9 cellular contexts compared by ENCODE assay signal in the genomic region with DNA sequence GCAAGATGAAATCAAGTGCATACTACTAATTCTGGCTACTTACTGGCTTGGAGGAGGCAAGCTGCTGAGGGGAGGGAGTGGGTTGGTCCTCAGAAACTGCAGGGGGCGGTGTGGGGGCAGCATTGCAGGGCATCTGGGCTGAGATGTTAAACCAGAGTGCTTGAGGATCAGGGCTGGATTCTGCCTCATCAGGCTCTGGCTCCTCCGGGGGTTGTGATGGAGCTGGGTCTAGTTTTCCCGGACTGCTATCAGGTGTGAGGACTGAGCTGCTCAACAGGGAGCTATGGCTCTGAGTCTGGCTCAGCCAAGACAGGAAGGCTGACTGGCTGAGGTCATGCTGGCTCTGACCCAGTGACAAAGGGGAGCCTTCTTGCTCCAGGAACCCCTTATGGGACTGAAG. TPM values are rescaled to one million over a fixed set of nuclear protein-coding genes. Genes with fewer than 3 reads are reported as not detected.
DNase-seq lines count a peak whose midpoint lies in the region; ATAC-seq and TF ChIP-seq lines count a peak whose summit lies in the region.
"Had no signal": no experiment of that assay in that cellular context is flagged by ENCODE, and none has a peak within 500 bp of the region (broad histone marks: within the 10 kb centered on the region; RNA-seq: fewer than 3 reads in every experiment).

No MANE protein-coding gene starts in this region.

- no peak overlapping the region for H2BK5ac ChIP-seq in H9 (ENCODE audit: insufficient read length, low read length)

- no peak overlapping the region for H3K9ac ChIP-seq in H9 (ENCODE audit: extremely low read depth, insufficient read length, low read length)

- H3K56ac ChIP-seq in H9 (ENCODE audit: insufficient read length, low read depth, low read length), result no peak overlapping the region

- no peaks in the 10 kb centered on the region for H3K9me3 Mint-ChIP-seq in H9

- H3K9me3 ChIP-seq in H9 (ENCODE audit: control insufficient read depth, low read depth, low read length) (no peaks in the 10 kb centered on the region), heart right ventricle (no peaks in the 10 kb centered on the region)
- H3K9me3 ChIP-seq: thyroid gland had no signal

- no peak overlapping the region for H3K4me2 ChIP-seq in H9 (ENCODE audit: insufficient read depth, insufficient read length, low read length)

- H2AFZ ChIP-seq in H9 (ENCODE audit: low read length), result no peak overlapping the region

- intact Hi-C loops in heart right ventricle (cut with DNase I), result no loop called here

- H3K36me3 ChIP-seq in heart right ventricle, result peaks cover 35 to 100% (median 91%) of the 10 kb centered on the region in 9 donors

- ATAC-seq in heart right ventricle (peak; percentile 20 to 72 (median 57)), GM19035 (IDR thresholded peaks at IDR 0.05; ENCODE audit: unreplicated experiment) (no peak), HG03439 (IDR thresholded peaks at IDR 0.05; ENCODE audit: unreplicated experiment) (no peak), HG03342 (IDR thresholded peaks at IDR 0.05; ENCODE audit: unreplicated experiment) (no peak)

- H2BK120ac ChIP-seq in H9 (ENCODE audit: low read depth, low read length, poor library complexity, severe bottlenecking), result no peak overlapping the region

- H3K4me3 Mint-ChIP-seq in H9, result no peak overlapping the region

- no peak overlapping the region for H3K14ac ChIP-seq in H9 (ENCODE audit: insufficient read depth, low read length)

- in situ Hi-C loops in ACHN (cut with HindIII; ENCODE audit: low pct_ligation_motif_present, low pct_unique_long_range_greater_than_20kb, low sequenced_read_pairs), result no loop called here

- H3T11ph ChIP-seq in H9 (ENCODE audit: low read length), result no peak overlapping the region

- H3K4ac ChIP-seq in H9 (ENCODE audit: low read depth, low read length), result no peak overlapping the region

- H3K27ac ChIP-seq in H9 (ENCODE audit: insufficient read length, low read depth, low read length), result no peak overlapping the region
- peak overlapping the region in 5 of 10 donors; percentile 32 to 62 (median 39) for H3K27ac ChIP-seq in heart right ventricle
- H3K27ac ChIP-seq: thyroid gland had no signal

- H4K5ac ChIP-seq in H9 (ENCODE audit: insufficient read length, low read depth, low read length), result no peak overlapping the region

- no peaks in the 10 kb centered on the region for H4K20me1 ChIP-seq in H9 (ENCODE audit: control insufficient read depth, insufficient read depth, insufficient read length)

- DNase-seq in ACHN, result peak; percentile 38
- DNase-seq in H9, result peak; percentile 52
- peak; percentile 34 to 37 for DNase-seq in activated CD4-positive, alpha-beta T cell treated with anti-CD3 and anti-CD28 coated beads, Interleukin-2, amount 50 U/mL, for 48 hours
- peak in 1 of 2 donors; percentile 37 for DNase-seq in heart right ventricle
- no peak for DNase-seq in MV-4-11 (lab: John Stamatoyannopoulos, UW)
- DNase-seq: thyroid gland had no signal

- peak overlapping the region in 2 of 3 experiments; percentile 57 to 65; a peak in 1 of 7 replicates for H3K27ac Mint-ChIP-seq in H9

- H3K18ac ChIP-seq in H9 (ENCODE audit: insufficient read length, low read depth, low read length), result no peak overlapping the region

- no peak overlapping the region for H2BK12ac ChIP-seq in H9 (ENCODE audit: insufficient read length, low read depth, low read length)

- TF ChIP-seq CTCF in H9 (conservative IDR thresholded peaks at IDR 0.05) (peak; percentile 40; the same call in 2 of the 3 replicates), heart right ventricle (IDR thresholded peaks at IDR 0.05) (peak in 2 of 9 donors; percentile 17 to 25)

- H3K36me3 Mint-ChIP-seq in H9 (ENCODE audit: insufficient read depth in 1 of 3, low read depth in 3 of 3), result peaks cover 64 to 98% (median 94%) of the 10 kb centered on the region in 3 experiments

- H3K27me3 ChIP-seq in H9 (ENCODE audit: insufficient read depth, low read length) (no peaks in the 10 kb centered on the region), heart right ventricle (no peaks in the 10 kb centered on the region)
- H3K27me3 ChIP-seq: thyroid gland had no signal

- H3K23ac ChIP-seq in H9 (ENCODE audit: insufficient read length, low read depth, low read length), result no peak overlapping the region

- H3K23me2 ChIP-seq in H9 (ENCODE audit: insufficient read length, low read depth, low read length, poor library complexity, severe bottlenecking), result no peaks in the 10 kb centered on the region

- no peak overlapping the region for H2AK5ac ChIP-seq in H9 (ENCODE audit: insufficient read length, low read length)

- no peaks in the 10 kb centered on the region for H3K27me3 Mint-ChIP-seq in H9 (ENCODE audit: low read depth)

- H2BK20ac ChIP-seq in H9 (ENCODE audit: low read depth, low read length, poor library complexity, severe bottlenecking), result no peak overlapping the region

- H4K91ac ChIP-seq in H9 (ENCODE audit: insufficient read length, low read depth, low read length), result no peak overlapping the region

- no peaks in the 10 kb centered on the region for H3K79me1 ChIP-seq in H9 (ENCODE audit: insufficient read depth, low read depth, low read length, poor library complexity, severe bottlenecking)

- H3K4me1 Mint-ChIP-seq in H9, result peaks cover 5 to 10% of the 10 kb centered on the region in 2 experiments; a peak in 3 of 4 replicates

- H3K4me1 ChIP-seq in H9 (ENCODE audit: insufficient read depth, low read length) (no peaks in the 10 kb centered on the region), heart right ventricle (peaks cover 0 to 22% (median 9%) of the 10 kb centered on the region in 9 donors)

- H3K4me3 ChIP-seq in heart right ventricle, result no peak overlapping the region
- H3K4me3 ChIP-seq: thyroid gland had no signal

- no peak overlapping the region for H2BK15ac ChIP-seq in H9 (ENCODE audit: low read depth, low read length)

- WGBS in H9 (ENCODE audit: extremely low coverage, insufficient read length, low lambda C conversion rate), result no CpG with 5 or more reads among the region's 3 CpGs
- 36 to 52% methylated on average over 3 of the region's 3 CpGs for WGBS in heart right ventricle, 2 donors

- no peak overlapping the region for H4K8ac ChIP-seq in H9 (replicated peaks; ENCODE audit: insufficient read length, low read depth, low read length)

- H3K79me2 ChIP-seq in H9 (ENCODE audit: insufficient read depth, low read length), result 0 out of 2 replicates have a peak, but pooled peaks cover 2% of the 10 kb centered on the region

RNA-seq across cellular contexts. Expression of gene BAZ2A, which starts 28.6 kb away (rescaled TPM):
- total RNA-seq in H9 (2021) (94.1 and 108 TPM in 2 replicates), heart right ventricle (10 to 100 TPM; 28.7 to 58.7 (median 42.6) TPM)
- 10 to 100 TPM in 1 of 2 donors, 1 to 10 TPM in 1; 8.8 to 52.4 TPM for polyA plus RNA-seq in heart right ventricle

RNA-seq across cellular contexts. Expression of gene ATP5F1B, which starts 44.3 kb away (rescaled TPM):
- 927 and 936 TPM in 2 replicates for total RNA-seq in H9 (2021)
- 1,000 to 10,000 TPM; 2,092 to 3,612 (median 3,330) TPM for total RNA-seq in heart right ventricle
- polyA plus RNA-seq in heart right ventricle, result 1,000 to 10,000 TPM; 1,003 to 1,981 TPM

Comparison
In these comparisons a context has a peak if more than half of its experiments do, and no peak if none do; other contexts are left out.
1. ATAC-seq: peak in heart right ventricle (8 of 8); none in GM19035 (single experiment), HG03439 (single experiment) and HG03342 (single experiment).